In the genomic region with DNA sequence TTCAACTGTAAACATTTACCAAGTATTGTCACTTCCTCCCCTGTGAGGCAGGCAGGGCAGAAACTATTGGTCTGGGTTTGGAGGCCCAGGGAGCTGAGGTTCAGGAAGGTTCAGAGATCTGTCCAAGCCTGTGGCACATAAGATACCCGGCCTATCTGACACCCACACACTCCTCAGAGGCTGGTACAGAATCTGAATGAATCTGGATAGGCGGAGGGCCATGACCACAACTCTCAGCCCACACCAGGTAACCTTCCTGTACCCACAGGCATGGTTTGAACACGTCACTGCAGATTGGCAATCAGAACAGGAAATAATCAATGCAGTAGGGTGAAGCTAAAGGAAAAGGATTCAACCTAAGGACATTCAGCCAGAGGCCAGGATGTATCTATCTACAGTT, we compare ENCODE assay signal across 1 cellular context.
TF ChIP-seq lines count a peak whose summit lies in the region.

No MANE protein-coding gene starts in this region.

TF ChIP-seq in GM12878, 131 proteins besides CTCF, POLR2A, EP300 and RAD21:
- no peak for TF ChIP-seq IKZF1 (conservative IDR thresholded peaks at IDR 0.05)
- no peak for TF ChIP-seq RB1 (IDR thresholded peaks at IDR 0.05; ENCODE audit: borderline replicate concordance)
- TF ChIP-seq RUNX3 (IDR thresholded peaks at IDR 0.05; ENCODE audit: low read length), result 0 out of 2 replicates have a peak, but pooled peaks have one; percentile 15
